Comparison of ENCODE assay signal across 15 cellular contexts in the genomic region with DNA sequence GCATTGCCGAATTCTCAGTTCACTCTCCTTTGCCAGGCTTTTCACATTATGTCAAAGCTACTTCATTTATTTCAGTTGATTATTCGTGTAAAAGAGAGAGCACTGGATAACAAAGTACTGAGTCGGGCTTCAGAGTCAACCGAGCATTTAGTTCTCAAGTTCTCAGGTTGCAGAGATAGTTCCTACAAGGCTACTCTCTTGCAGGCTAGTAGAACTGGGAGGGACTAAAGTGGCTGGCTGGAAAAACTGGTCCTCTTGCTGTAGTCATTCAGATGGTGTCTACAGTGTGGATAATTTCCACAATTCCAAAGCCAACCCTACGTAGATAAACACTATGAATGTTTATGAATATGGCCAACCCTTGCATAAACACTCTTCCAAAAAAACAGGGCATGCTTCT. TPM values are rescaled to one million over a fixed set of nuclear protein-coding genes. Genes with fewer than 3 reads are reported as not detected.
DNase-seq lines count a peak whose midpoint lies in the region; FAIRE-seq and TF ChIP-seq lines count a peak whose summit lies in the region.
"Had no signal": no experiment of that assay in that cellular context is flagged by ENCODE, and none has a peak within 500 bp of the region (broad histone marks: within the 10 kb centered on the region; RNA-seq: fewer than 3 reads in every experiment).

No MANE protein-coding gene starts in this region.

- H3K27ac ChIP-seq in C4-2B (peak overlapping the region; percentile 31; the same call in 1 of the 2 replicates), ascending aorta (no peak overlapping the region)
- H3K27ac ChIP-seq: vagina had no signal

- H3K27me3 ChIP-seq in bronchial epithelial cell (ENCODE audit: control insufficient read depth, insufficient read depth, low read length): no peaks in the 10 kb centered on the region
- H3K27me3 ChIP-seq in ascending aorta: no peaks in the 10 kb centered on the region
- H3K27me3 ChIP-seq: vagina had no signal

- H3K9me3 ChIP-seq in ascending aorta: no peaks in the 10 kb centered on the region
- H3K9me3 ChIP-seq: vagina had no signal

- peak; percentile 43 for DNase-seq in NAMALWA (ENCODE audit: low spot score)
- DNase-seq in bronchial epithelial cell (ENCODE audit: low read depth): peak; percentile 70
- DNase-seq in myocyte (ENCODE audit: low read depth): peak; percentile 54
- no peak for DNase-seq in middle frontal gyrus (ENCODE audit: extremely low spot score, low spot score)
- no peak for DNase-seq in stimulated activated CD4-positive, alpha-beta T cell treated with anti-CD3 and anti-CD28 coated beads, Interleukin-4, amount 100 ng/mL, for 1 hour
- no peak for DNase-seq in ascending aorta (ENCODE audit: low spot score in 2 of 2)
- DNase-seq in dermis blood vessel endothelial cell: no peak
- DNase-seq: activated CD4-positive, alpha-beta T cell treated with anti-CD3 and anti-CD28 coated beads for 1 hour; effector memory CD4-positive, alpha-beta T cell; HCEC 1CT; posterior cingulate gyrus had no signal

- no peaks in the 10 kb centered on the region for H3K4me1 ChIP-seq in ascending aorta

- intact Hi-C loops in ascending aorta (cut with DNase I): no loop called here

- no peaks in the 10 kb centered on the region for H3K36me3 ChIP-seq in bronchial epithelial cell (ENCODE audit: control insufficient read depth, insufficient read depth, low read length)
- no peaks in the 10 kb centered on the region for H3K36me3 ChIP-seq in ascending aorta
- H3K36me3 ChIP-seq: vagina had no signal

- H3K4me3 ChIP-seq in bronchial epithelial cell (ENCODE audit: low read depth, low read length): no peak overlapping the region
- no peak overlapping the region for H3K4me3 ChIP-seq in ascending aorta
- H3K4me3 ChIP-seq: lung, vagina had no signal

- no peak for TF ChIP-seq CTCF in C4-2B (conservative IDR thresholded peaks at IDR 0.05)
- TF ChIP-seq CTCF in bronchial epithelial cell (IDR thresholded peaks at IDR 0.05; ENCODE audit: insufficient read depth, low read length, severe bottlenecking): no peak
- TF ChIP-seq CTCF in ascending aorta (IDR thresholded peaks at IDR 0.05): no peak

- no peak for FAIRE-seq in bronchial epithelial cell (lab: Jason Lieb, UNC)
- FAIRE-seq: astrocyte had no signal

RNA-seq across cellular contexts. Expression of gene CCNG2, which starts 4.6 kb away (rescaled TPM):
- total RNA-seq in bronchial epithelial cell: 18.7 and 19.3 TPM in 2 replicates
- 63.9 and 65.9 TPM in 2 replicates for total RNA-seq in myocyte
- polyA plus RNA-seq in myocyte (2012): 43.3 TPM
- total RNA-seq in ascending aorta: 27.8 TPM
- 30.6 and 39.7 TPM in 2 replicates for total RNA-seq in dermis blood vessel endothelial cell

Comparison
In these comparisons a context has a peak if more than half of its experiments do, and no peak if none do; other contexts are left out.
1. DNase-seq: peak in NAMALWA (single experiment), bronchial epithelial cell (single experiment) and myocyte (single experiment); none in middle frontal gyrus (single experiment), stimulated activated CD4-positive, alpha-beta T cell treated with anti-CD3 and anti-CD28 coated beads, Interleukin-4, amount 100 ng/mL, for 1 hour (single experiment), ascending aorta (0 of 2) and dermis blood vessel endothelial cell (single experiment).